ENCODE assay signal across 11 cellular contexts in genomic region chr12:60211244-60211643, GRCh38.
"Had no signal": no experiment of that assay in that cellular context is flagged by ENCODE, and none has a peak within 500 bp of the region (broad histone marks: within the 10 kb centered on the region; RNA-seq: fewer than 3 reads in every experiment).

No MANE protein-coding gene starts in this region.

- H3K4me3 ChIP-seq: GM23248, GM23338, HAP-1 had no signal

- H3K9ac ChIP-seq: GM23248 had no signal

- H2AFZ ChIP-seq: GM23338 had no signal

- ATAC-seq: GM23338, HCT116 had no signal

- H3K27ac ChIP-seq: GM23248 had no signal

- FAIRE-seq: H1, H54 had no signal

- DNase-seq: GM23248, GOT3, H7, H9, HCEC 1CT, HFFc6 had no signal

- H3K9me3 ChIP-seq: HAP-1 had no signal

- H3K4me1 ChIP-seq: HAP-1 had no signal

- H3K36me3 ChIP-seq: HAP-1 had no signal

- H3K4me2 ChIP-seq: GM23338 had no signal
